ENCODE assay signal across 23 cellular contexts in genomic region chr2:192218347-192218746, GRCh38. TPM values are rescaled to one million over a fixed set of nuclear protein-coding genes. Genes with fewer than 3 reads are reported as not detected.
DNase-seq lines count a peak whose midpoint lies in the region; ATAC-seq and TF ChIP-seq lines count a peak whose summit lies in the region.
"Had no signal": no experiment of that assay in that cellular context is flagged by ENCODE, and none has a peak within 500 bp of the region (broad histone marks: within the 10 kb centered on the region; RNA-seq: fewer than 3 reads in every experiment).

No MANE protein-coding gene starts in this region.

- TF ChIP-seq CTCF in GM23338 (conservative IDR thresholded peaks at IDR 0.05; ENCODE audit: low read depth in 2 of 2), result no peak
- no peak for TF ChIP-seq CTCF in WTC11 (IDR thresholded peaks at IDR 0.05)
- no peak for TF ChIP-seq CTCF in dorsolateral prefrontal cortex (IDR thresholded peaks at IDR 0.05 in 54 of 56, conservative IDR thresholded peaks at IDR 0.05 in 2 of 56; ENCODE audit: low read depth in 1 of 56, partially characterized antibody in 56 of 56)

- no peaks in the 10 kb centered on the region for H3K36me3 ChIP-seq in GM23338 (ENCODE audit: insufficient read depth)
- H3K36me3 ChIP-seq: BE2C; BLaER1 treated with 17β-estradiol and CSF1 and Interleukin-3, amounts not matched to agents 10 nM and 100 nM had no signal

- no peak overlapping the region for H3K4me2 ChIP-seq in GM23338
- H3K4me2 ChIP-seq: A549; BLaER1 treated with 17β-estradiol and CSF1 and Interleukin-3, amounts not matched to agents 10 nM and 100 nM had no signal

- H3K27ac Mint-ChIP-seq in GM23338, result no peak overlapping the region
- no peak overlapping the region for H3K27ac Mint-ChIP-seq in WTC11
- H3K27ac Mint-ChIP-seq: CD4-positive, alpha-beta T cell had no signal

- no peak overlapping the region for H2AFZ ChIP-seq in GM23338

- CTCF ChIA-PET in WTC11 (lab: Charles Lee) (interaction anchor here (1.1 kb wide), 1 partner anchor 348 kb away, joined by 3 read pairs; no protein-coding TSS in a partner anchor), HEK293T (lab: Yijun Ruan, JAX) (no interaction called here)

- no peaks in the 10 kb centered on the region; the same call in 2 of the 3 replicates for H3K4me1 Mint-ChIP-seq in GM23338
- 0 out of 2 replicates have a peak, but pooled peaks cover 3% of the 10 kb centered on the region for H3K4me1 Mint-ChIP-seq in WTC11
- H3K4me1 Mint-ChIP-seq: CD14-positive monocyte had no signal

- H3K9me2 ChIP-seq in GM23338 (ENCODE audit: insufficient read depth), result no peaks in the 10 kb centered on the region

- ATAC-seq in GM23338, result peak; percentile 52
- peak; percentile 61 for ATAC-seq in WTC11
- ATAC-seq: A549 had no signal

- POLR2A ChIA-PET in WTC11 (lab: Charles Lee), result no interaction called here
- POLR2A ChIA-PET in HEK293T (lab: Yijun Ruan, JAX), result no interaction called here

- DNase-seq in GM23338 (ENCODE audit: low spot score) (peak; percentile 26), WTC11 (ENCODE audit: low spot score) (no peak), dorsolateral prefrontal cortex (no peak), NCI-H2029 (lab: John Stamatoyannopoulos, UW) (no peak), HEK293T (ENCODE audit: extremely low spot score) (no peak), KG1 (lab: John Stamatoyannopoulos, UW) (no peak)
- DNase-seq: 8988T; ACHN; AML-193; BE2C; Calu3; CD4-positive, alpha-beta T cell; COR-L47; DMS53; DMS79 treated with DMSO at 0.1 percent for 48 hours; GF-D8; GOT3; HCEC 1CT had no signal

- H3K4me3 ChIP-seq in GM23338, result no peak overlapping the region
- no peak overlapping the region for H3K4me3 ChIP-seq in dorsolateral prefrontal cortex
- H3K4me3 ChIP-seq: A549; BLaER1 treated with 17β-estradiol and CSF1 and Interleukin-3, amounts not matched to agents 10 nM and 100 nM had no signal

- H3K27ac ChIP-seq in GM23338 (ENCODE audit: low read depth) (no peak overlapping the region), dorsolateral prefrontal cortex (peak overlapping the region in 30 of 59 donors; percentile 0 to 79 (median 48))
- H3K27ac ChIP-seq: A549; BLaER1 treated with 17β-estradiol and CSF1 and Interleukin-3, amounts not matched to agents 10 nM and 100 nM had no signal

- no peaks in the 10 kb centered on the region for H4K20me1 ChIP-seq in GM23338 (replicated peaks; ENCODE audit: insufficient read depth)
- H4K20me1 ChIP-seq: BLaER1 treated with 17β-estradiol and CSF1 and Interleukin-3, amounts not matched to agents 10 nM and 100 nM had no signal

- intact Hi-C loops in dorsolateral prefrontal cortex (cut with DNase I), result no loop called here

- no peaks in the 10 kb centered on the region for H3K27me3 ChIP-seq in GM23338 (ENCODE audit: insufficient read depth)
- H3K27me3 ChIP-seq in dorsolateral prefrontal cortex, result no peaks in the 10 kb centered on the region
- H3K27me3 ChIP-seq: BE2C; BLaER1 treated with 17β-estradiol and CSF1 and Interleukin-3, amounts not matched to agents 10 nM and 100 nM had no signal

- H3K4me3 Mint-ChIP-seq in GM23338 (no peak overlapping the region), WTC11 (no peak overlapping the region)
- H3K4me3 Mint-ChIP-seq: CD14-positive monocyte; CD4-positive, alpha-beta T cell had no signal

- H3F3A ChIP-seq in GM23338 (replicated peaks; ENCODE audit: low read depth), result no peaks in the 10 kb centered on the region

- H3K9me3 Mint-ChIP-seq in GM23338 (no peaks in the 10 kb centered on the region), WTC11 (no peaks in the 10 kb centered on the region)
- H3K9me3 Mint-ChIP-seq: CD4-positive, alpha-beta T cell had no signal

- H3K36me3 Mint-ChIP-seq in GM23338 (ENCODE audit: low read depth) (no peaks in the 10 kb centered on the region), WTC11 (no peaks in the 10 kb centered on the region)
- H3K36me3 Mint-ChIP-seq: CD14-positive monocyte had no signal

- no peaks in the 10 kb centered on the region for H3K27me3 Mint-ChIP-seq in GM23338 (ENCODE audit: insufficient read depth, low read depth, poor library complexity)
- H3K27me3 Mint-ChIP-seq in WTC11 (ENCODE audit: low read depth), result no peaks in the 10 kb centered on the region

- no peaks in the 10 kb centered on the region for H3K4me1 ChIP-seq in GM23338 (ENCODE audit: insufficient read depth)
- H3K4me1 ChIP-seq: A549, BE2C had no signal

- H3K79me2 ChIP-seq in GM23338 (replicated peaks; ENCODE audit: insufficient read depth), result no peaks in the 10 kb centered on the region

TF ChIP-seq in GM23338, 12 proteins besides CTCF, POLR2A, EP300 and RAD21 (continues in another document):
- TF ChIP-seq STAT1 (IDR thresholded peaks at IDR 0.05; ENCODE audit: unreplicated experiment) (no peak), JUNB (IDR thresholded peaks at IDR 0.05; ENCODE audit: unreplicated experiment) (no peak), ETS1 (IDR thresholded peaks at IDR 0.05) (no peak)

TF ChIP-seq in WTC11, 78 proteins besides CTCF, POLR2A, EP300 and RAD21 (continues in another document):
- TF ChIP-seq MAX (CRISPR knock-in tag; IDR thresholded peaks at IDR 0.05) (no peak), RORB (CRISPR knock-in tag; IDR thresholded peaks at IDR 0.05) (no peak), ZNF532 (CRISPR knock-in tag; IDR thresholded peaks at IDR 0.05; ENCODE audit: borderline replicate concordance) (no peak)

TF ChIP-seq in HEK293T, 16 proteins besides CTCF, POLR2A, EP300 and RAD21:
- TF ChIP-seq NFRKB (IDR thresholded peaks at IDR 0.05) (no peak), SUZ12 (IDR thresholded peaks at IDR 0.05) (no peak), ARNT (IDR thresholded peaks at IDR 0.05) (no peak), HDGF (IDR thresholded peaks at IDR 0.05; ENCODE audit: borderline replicate concordance) (no peak), LEF1 (IDR thresholded peaks at IDR 0.05; ENCODE audit: borderline replicate concordance) (no peak), FOXM1 (IDR thresholded peaks at IDR 0.05; ENCODE audit: borderline replicate concordance) (no peak), SP1 (IDR thresholded peaks at IDR 0.05) (no peak), TARDBP (IDR thresholded peaks at IDR 0.05) (no peak), CTBP1 (IDR thresholded peaks at IDR 0.05; ENCODE audit: borderline replicate concordance) (no peak), FOXK2 (IDR thresholded peaks at IDR 0.05) (no peak), BHLHE40 (IDR thresholded peaks at IDR 0.05; ENCODE audit: borderline replicate concordance) (no peak), ZNF384 (IDR thresholded peaks at IDR 0.05) (no peak), PKNOX1 (IDR thresholded peaks at IDR 0.05) (no peak), ELF4 (IDR thresholded peaks at IDR 0.05) (no peak), FOXA1 (IDR thresholded peaks at IDR 0.05) (no peak)

RNA-seq across cellular contexts. Expression of gene TMEFF2, which starts 23.6 kb away (rescaled TPM):
- total RNA-seq in GM23338 (2014; rRNA removed; shearing (Covaris generic)), result 1.5 and 2.2 TPM in 2 replicates
- 1.7 and 2.1 TPM in 2 replicates for polyA plus RNA-seq in GM23338 (2016; fragmentation: Nextera tagmentation; extraction: Ambion mirVana)
- total RNA-seq in WTC11 (2021) (0.87 to 2.4 TPM (median 2.3 TPM) in 3 replicates), dorsolateral prefrontal cortex (10 to 100 TPM; 13.6 to 71.1 (median 44.6) TPM)
- total RNA-seq: Calu3; CD4-positive, alpha-beta T cell; Daoy; G401 had no signal
- polyA plus RNA-seq: CD14-positive monocyte had no signal
